8 cellular contexts compared by ENCODE assay signal in the genomic region with DNA sequence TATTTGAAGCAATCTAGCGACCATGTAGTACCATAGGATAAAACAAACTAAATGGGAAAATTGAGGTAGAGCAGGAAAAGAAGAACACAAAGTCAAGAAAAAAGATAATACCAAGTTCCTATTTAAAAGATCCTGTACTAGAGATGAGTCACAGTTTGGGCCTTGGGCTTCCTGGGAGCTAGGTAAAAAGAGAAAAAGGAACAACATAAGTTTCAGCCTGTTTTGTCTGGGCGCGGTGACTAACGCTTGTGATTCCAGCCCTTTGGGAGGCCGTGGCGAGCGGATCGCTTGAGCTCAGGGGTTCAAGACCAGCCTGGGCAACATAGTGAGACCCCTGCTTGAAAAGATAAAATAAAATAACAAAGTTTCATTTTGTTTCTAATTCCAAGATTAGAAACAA. TPM values are rescaled to one million over a fixed set of nuclear protein-coding genes. Genes with fewer than 3 reads are reported as not detected.
A peak's percentile ranks its signal among the peaks of the same experiment; 100 is the strongest.
DNase-seq lines count a peak whose midpoint lies in the region; ATAC-seq, FAIRE-seq and TF ChIP-seq lines count a peak whose summit lies in the region.

No MANE protein-coding gene starts in this region.

- CTCF ChIA-PET in OCI-LY7 (lab: Charles Lee; ENCODE audit: unreplicated experiment): interaction anchor here (0.6 kb wide), 1 partner anchor 122 kb away, joined by 3 read pairs; no protein-coding TSS in a partner anchor

- H3K79me2 ChIP-seq in OCI-LY7 (ENCODE audit: insufficient read depth, low read depth, low read length): peaks cover 40% of the 10 kb centered on the region

- intact Hi-C loops in OCI-LY7 (cut with micrococcal nuclease; ENCODE audit: unreplicated experiment) (loop anchor here (5.0 kb wide), 1 partner anchor 144 kb away; no protein-coding TSS in a partner anchor), prostate gland (cut with DNase I) (no loop called here)

- no peak for FAIRE-seq in frontal cortex (lab: Jason Lieb, UNC)

- TF ChIP-seq POLR2A in prostate gland (IDR thresholded peaks at IDR 0.05): no peak

- DNase-seq in OCI-LY7 (ENCODE audit: low spot score) (no peak), prostate gland (ENCODE audit: low spot score) (no peak), frontal cortex (ENCODE audit: low spot score in 2 of 2) (no peak), activated gamma-delta T cell treated with Interleukin-2 at 50 U/mL for 16 hours (no peak), hepatic stellate cell (ENCODE audit: low spot score) (no peak)

- no peak overlapping the region for H3K9ac ChIP-seq in duodenal mucosa (ENCODE audit: low read depth in 1 of 2, low read length in 2 of 2)

- ATAC-seq in HG02884 (IDR thresholded peaks at IDR 0.05; ENCODE audit: unreplicated experiment): no peak

- no peaks in the 10 kb centered on the region; the same call in 1 of the 2 replicates for H4K20me1 ChIP-seq in OCI-LY7 (ENCODE audit: insufficient read depth, low read length)

- POLR2A ChIA-PET in OCI-LY7 (lab: Charles Lee): interaction anchor here (0.6 to 7.5 kb wide), 7 partner anchors 15 to 266 kb away, joined by 3 to 169 read pairs (median 5); a partner anchor contains a TSS

- H3K9me3 ChIP-seq in OCI-LY7 (ENCODE audit: low read length): no peaks in the 10 kb centered on the region
- H3K9me3 ChIP-seq in duodenal mucosa (ENCODE audit: control insufficient read depth in 1 of 2, low read length in 2 of 2): no peaks in the 10 kb centered on the region
- H3K9me3 ChIP-seq in prostate gland: no peaks in the 10 kb centered on the region

- peak overlapping the region; percentile 60 for H3K27ac ChIP-seq in OCI-LY7 (ENCODE audit: low read depth, low read length, poor library complexity, severe bottlenecking)
- no peak overlapping the region for H3K27ac ChIP-seq in duodenal mucosa (ENCODE audit: low read depth, low read length)
- H3K27ac ChIP-seq in prostate gland: peak overlapping the region; percentile 10 to 83

- BruUV-seq in OCI-LY7 (replicated peaks; lab: Mats Ljungman, UMichigan): TSS peak; percentile 66

- H3K36me3 ChIP-seq in OCI-LY7 (ENCODE audit: insufficient read depth, low read length) (no peaks in the 10 kb centered on the region), duodenal mucosa (ENCODE audit: control insufficient read depth in 1 of 2, insufficient read depth in 2 of 2, low read length in 2 of 2) (no peaks in the 10 kb centered on the region), prostate gland (no peaks in the 10 kb centered on the region)

- H3K4me3 ChIP-seq in GM08714 (ENCODE audit: low read length): peak overlapping the region; percentile 82
- peak overlapping the region; percentile 75 for H3K4me3 ChIP-seq in OCI-LY7 (ENCODE audit: low read depth, low read length, poor library complexity, severe bottlenecking)
- H3K4me3 ChIP-seq in duodenal mucosa (ENCODE audit: low read depth in 1 of 2, low read length in 2 of 2): peak overlapping the region; percentile 67 to 71
- peak overlapping the region in 1 of 2 donors; percentile 90 for H3K4me3 ChIP-seq in prostate gland

- WGBS in prostate gland: 79% methylated on average over 8 of the region's 8 CpGs

- H3K4me2 ChIP-seq in OCI-LY7 (ENCODE audit: low read length): peak overlapping the region; percentile 77

- H3K4me1 ChIP-seq in OCI-LY7 (ENCODE audit: insufficient read depth, low read length, poor library complexity, severe bottlenecking): peaks cover 60% of the 10 kb centered on the region
- peaks cover 0 to 19% of the 10 kb centered on the region in 2 donors for H3K4me1 ChIP-seq in duodenal mucosa (ENCODE audit: control insufficient read depth in 1 of 2, insufficient read depth in 2 of 2, low read length in 2 of 2)
- H3K4me1 ChIP-seq in prostate gland (replicated peaks): no peaks in the 10 kb centered on the region

- TF ChIP-seq CTCF in OCI-LY7 (conservative IDR thresholded peaks at IDR 0.05; ENCODE audit: low read length) (no peak), prostate gland (IDR thresholded peaks at IDR 0.05) (no peak)

- H2AFZ ChIP-seq in OCI-LY7 (ENCODE audit: low read length): no peak overlapping the region

- no peaks in the 10 kb centered on the region for H3K9me2 ChIP-seq in OCI-LY7 (ENCODE audit: insufficient read depth, low read length)

- H3K27me3 ChIP-seq in duodenal mucosa (ENCODE audit: control insufficient read depth in 1 of 2, insufficient read depth in 2 of 2, low read length in 2 of 2) (no peaks in the 10 kb centered on the region), prostate gland (replicated peaks; ENCODE audit: insufficient read depth) (no peaks in the 10 kb centered on the region)

RNA-seq across cellular contexts. Expression of a gene that starts 14.0 kb away (rescaled TPM):
- total RNA-seq in OCI-LY7 (2014; rRNA removed; shearing (Covaris generic)): 25.0 and 29.0 TPM in 2 replicates
- total RNA-seq in OCI-LY7 (2022): 29.4 and 35.7 TPM in 2 replicates
- total RNA-seq in prostate gland: under 1 TPM; 0.27 to 0.51 TPM
- 0.41 TPM for total RNA-seq in frontal cortex

RNA-seq across cellular contexts. Expression of a gene that starts 15.8 kb away (rescaled TPM):
- 34.4 and 47.5 TPM in 2 replicates for total RNA-seq in OCI-LY7 (2014; rRNA removed; shearing (Covaris generic))
- total RNA-seq in OCI-LY7 (2022): 59.8 and 69.8 TPM in 2 replicates
- 10 to 100 TPM; 19.8 to 26.1 TPM for total RNA-seq in prostate gland
- total RNA-seq in frontal cortex: 57.1 TPM

Comparison
In these comparisons a context has a peak if more than half of its experiments do, and no peak if none do; other contexts are left out.
1. RNA of a gene that starts 14.0 kb away (total RNA-seq): 25.0 to 35.7 TPM in OCI-LY7; 0.27 to 0.51 TPM in prostate gland and 0.41 TPM in frontal cortex (single experiment); every median in the first group is over 10 times any median in the second.